8 cellular contexts compared by ENCODE assay signal in genomic region chr9:21096172-21096900, GRCh38. TPM values are rescaled to one million over a fixed set of nuclear protein-coding genes. Genes with fewer than 3 reads are reported as not detected.
A peak's percentile ranks its signal among the peaks of the same experiment; 100 is the strongest.
DNase-seq lines count a peak whose midpoint lies in the region; ATAC-seq and TF ChIP-seq lines count a peak whose summit lies in the region.

No MANE protein-coding gene starts in this region.

- no peak overlapping the region for H3K4me3 ChIP-seq in KMS-11 (IDR thresholded peaks at IDR 0.05; ENCODE audit: insufficient read depth, low read depth, low read length)

- DNase-seq in GM04504 (ENCODE audit: low read depth) (peak; percentile 28), activated T-cell treated with anti-CD3 and anti-CD28 coated beads for 4 hours (peak; percentile 5), globus pallidus (ENCODE audit: low spot score) (peak; percentile 42), cerebellum (ENCODE audit: low spot score) (no peak), NCI-H2227 treated with DMSO at 0.1 percent for 48 hours (lab: John Stamatoyannopoulos, UW) (no peak)
- peak; percentile 25 for DNase-seq in stimulated activated CD4-positive, alpha-beta T cell treated with anti-CD3 and anti-CD28 coated beads, Interleukin-12 subunit alpha, Interleukin-12 subunit beta, amount 100 ng/mL, for 4 hours

- peak overlapping the region; percentile 26; the same call in 1 of the 2 replicates for H3K9ac ChIP-seq in KMS-11

- H3K27ac ChIP-seq in KMS-11 = peak overlapping the region; percentile 41

- peaks cover 35% of the 10 kb centered on the region for H3K4me1 ChIP-seq in KMS-11 (ENCODE audit: low read depth, poor library complexity, severe bottlenecking)

- H3K79me2 ChIP-seq in KMS-11 (ENCODE audit: insufficient read depth, low read depth) = no peaks in the 10 kb centered on the region

- no peaks in the 10 kb centered on the region for H3K27me3 ChIP-seq in KMS-11 (ENCODE audit: insufficient read depth, low read depth)

- H3K36me3 ChIP-seq in KMS-11 (ENCODE audit: insufficient read depth) = no peaks in the 10 kb centered on the region

- no peaks in the 10 kb centered on the region for H4K20me1 ChIP-seq in KMS-11 (ENCODE audit: insufficient read depth)

- peak; percentile 82 for ATAC-seq in GM21528 (IDR thresholded peaks at IDR 0.05; ENCODE audit: low FRiP score, unreplicated experiment)

- H2AFZ ChIP-seq in KMS-11 (ENCODE audit: low read depth) = peak overlapping the region; percentile 84

- no peak for TF ChIP-seq CTCF in KMS-11 (conservative IDR thresholded peaks at IDR 0.05; ENCODE audit: low read depth, low read length)

- H3K4me2 ChIP-seq in KMS-11 = peak overlapping the region; percentile 65

RNA-seq across cellular contexts. Expression of gene IFNB1, which starts 18.6 kb away (rescaled TPM):
- total RNA-seq in cerebellum = not detected

RNA-seq across cellular contexts. Expression of gene IFNW1, which starts 45.3 kb away (rescaled TPM):
- not detected for total RNA-seq in cerebellum

Comparison
In these comparisons a context has a peak if more than half of its experiments do, and no peak if none do; other contexts are left out.
1. DNase-seq: peak in GM04504 (single experiment), activated T-cell treated with anti-CD3 and anti-CD28 coated beads for 4 hours (single experiment), globus pallidus (single experiment) and stimulated activated CD4-positive, alpha-beta T cell treated with anti-CD3 and anti-CD28 coated beads, Interleukin-12 subunit alpha, Interleukin-12 subunit beta, amount 100 ng/mL, for 4 hours (single experiment); none in cerebellum (single experiment) and NCI-H2227 treated with DMSO at 0.1 percent for 48 hours (single experiment).